Comparison of ENCODE assay signal across 8 cellular contexts in the genomic region with DNA sequence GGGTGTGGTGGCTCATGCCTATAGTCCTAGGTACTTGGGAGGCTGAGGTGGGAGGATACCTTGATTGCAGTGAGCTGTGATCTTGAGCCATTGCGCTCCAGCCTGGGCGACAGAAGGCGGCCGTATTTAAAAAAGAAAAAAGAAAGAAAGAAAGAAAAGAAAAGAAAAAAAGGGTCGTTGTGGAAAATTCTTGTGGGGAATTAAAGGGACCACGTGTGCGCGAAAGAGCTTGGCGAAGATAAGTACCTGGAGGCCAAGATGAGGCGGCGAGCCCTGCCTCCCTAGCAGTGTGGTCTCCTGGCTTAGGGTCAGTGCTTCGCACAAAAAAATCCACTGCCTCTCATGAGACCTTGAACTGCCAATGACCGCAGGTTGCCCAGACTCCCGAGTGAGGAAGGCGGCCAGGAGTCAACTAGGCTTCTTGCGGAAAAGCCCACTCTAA. TPM values are rescaled to one million over a fixed set of nuclear protein-coding genes. Genes with fewer than 3 reads are reported as not detected.
DNase-seq lines count a peak whose midpoint lies in the region; ATAC-seq, FAIRE-seq and TF ChIP-seq lines count a peak whose summit lies in the region.

No MANE protein-coding gene starts in this region.

- WGBS in lung, 2 donors = 12 to 17% methylated on average over 16 of the region's 16 CpGs
- WGBS in upper lobe of left lung, 2 donors = 15 to 16% methylated on average over 13 to 16 of the region's 16 CpGs

- H3K27me3 ChIP-seq in breast epithelium = no peaks in the 10 kb centered on the region
- no peaks in the 10 kb centered on the region for H3K27me3 ChIP-seq in lung (ENCODE audit: control insufficient read depth, insufficient read depth)
- H3K27me3 ChIP-seq in upper lobe of left lung = no peaks in the 10 kb centered on the region

- H3K36me3 ChIP-seq in breast epithelium (no peaks in the 10 kb centered on the region), lung (ENCODE audit: control insufficient read depth in 2 of 2, insufficient read depth in 2 of 2, low read length in 2 of 2) (peaks cover 0 to 2% of the 10 kb centered on the region in 2 donors), upper lobe of left lung (no peaks in the 10 kb centered on the region)

- H3K4me3 ChIP-seq in AG10803 (ENCODE audit: low read length) (peak overlapping the region; percentile 94), breast epithelium (peak overlapping the region; percentile 68 to 83 (median 77)), lung (peak overlapping the region; percentile 96), upper lobe of left lung (peak overlapping the region; percentile 51 to 84 (median 70))

- DNase-seq in AG10803 (ENCODE audit: low read depth) (no peak), breast epithelium (ENCODE audit: low spot score in 2 of 2) (peak in 1 of 2 donors; percentile 43), lung (ENCODE audit: low spot score) (no peak), upper lobe of left lung (no peak), GM12892 (ENCODE audit: insufficient read length) (no peak), NAMALWA (ENCODE audit: low spot score) (no peak)

- peak; percentile 2 for ATAC-seq in HG03025 (IDR thresholded peaks at IDR 0.05; ENCODE audit: low FRiP score, unreplicated experiment)
- ATAC-seq in lung (ENCODE audit: insufficient read depth, low FRiP score) = no peak
- peak in 1 of 2 donors; percentile 41 for ATAC-seq in upper lobe of left lung (ENCODE audit: low FRiP score in 2 of 2)
- no peak for ATAC-seq in HG02840 (IDR thresholded peaks at IDR 0.05; ENCODE audit: low FRiP score, unreplicated experiment)

- TF ChIP-seq POLR2A in breast epithelium (IDR thresholded peaks at IDR 0.05) (no peak), upper lobe of left lung (IDR thresholded peaks at IDR 0.05) (no peak), GM12892 (IDR thresholded peaks at IDR 0.05; ENCODE audit: low read depth, low read length) (no peak)

- H3K27ac ChIP-seq in breast epithelium (peak overlapping the region; percentile 86 to 91), lung (ENCODE audit: low read depth in 1 of 2, low read length in 1 of 2) (peak overlapping the region; percentile 84 to 93), upper lobe of left lung (peak overlapping the region; percentile 79 to 97 (median 88))

- intact Hi-C loops in breast epithelium (cut with DNase I; ENCODE audit: low total_unique reads) = no loop called here

- H3K9me3 ChIP-seq in breast epithelium (no peaks in the 10 kb centered on the region), lung (ENCODE audit: control insufficient read depth in 2 of 2, insufficient read depth in 1 of 2, low read length in 1 of 2) (no peaks in the 10 kb centered on the region), upper lobe of left lung (no peaks in the 10 kb centered on the region)

- H3K4me1 ChIP-seq in breast epithelium (peaks cover 0 to 10% of the 10 kb centered on the region in 2 donors), lung (ENCODE audit: control insufficient read depth in 2 of 2, insufficient read depth in 2 of 2, low read length in 2 of 2) (peaks cover 5 to 9% of the 10 kb centered on the region in 2 donors), upper lobe of left lung (peaks cover 38 to 54% (median 41%) of the 10 kb centered on the region in 4 donors)

- no peak for FAIRE-seq in GM12892 (lab: Jason Lieb, UNC)

- no peak for TF ChIP-seq EP300 in upper lobe of left lung (IDR thresholded peaks at IDR 0.05)

- no peak for TF ChIP-seq CTCF in AG10803 (conservative IDR thresholded peaks at IDR 0.05; ENCODE audit: low read length)
- TF ChIP-seq CTCF in breast epithelium (IDR thresholded peaks at IDR 0.05) = no peak
- no peak for TF ChIP-seq CTCF in lung (IDR thresholded peaks at IDR 0.05; ENCODE audit: control extremely low read depth, extremely low read depth)
- no peak for TF ChIP-seq CTCF in upper lobe of left lung (IDR thresholded peaks at IDR 0.05)

RNA-seq across cellular contexts. Expression of a gene that starts 0.7 kb away (rescaled TPM):
- total RNA-seq in breast epithelium (100 to 1,000 TPM in 1 of 3 donors, 10 to 100 TPM in 2; 81.9 to 130 (median 84.0) TPM), lung (100 to 1,000 TPM in 1 of 2 donors, 10 to 100 TPM in 1; 56.9 to 120 TPM), upper lobe of left lung (100 to 1,000 TPM in 3 of 6 donors, 10 to 100 TPM in 3; 55.1 to 132 (median 92.3) TPM)
- polyA plus RNA-seq in lung = 10 to 100 TPM; 37.7 to 41.0 TPM
- 74.6 TPM for polyA plus RNA-seq in GM12892 (2012; ENCODE audit: missing spikeins)

RNA-seq across cellular contexts. Expression of a gene that starts 9.0 kb away (rescaled TPM):
- 10 to 100 TPM; 44.0 to 76.8 (median 48.2) TPM for total RNA-seq in breast epithelium
- 10 to 100 TPM; 26.7 to 28.8 TPM for total RNA-seq in lung
- 10 to 100 TPM; 11.8 to 13.6 TPM for polyA plus RNA-seq in lung
- 10 to 100 TPM; 16.0 to 29.3 (median 22.2) TPM for total RNA-seq in upper lobe of left lung
- polyA plus RNA-seq in GM12892 (2012; ENCODE audit: missing spikeins) = 18.1 TPM
